ENCODE assay signal across 9 cellular contexts in genomic region chr17:66507982-66508760, GRCh38.
DNase-seq lines count a peak whose midpoint lies in the region; TF ChIP-seq lines count a peak whose summit lies in the region.
"Had no signal": no experiment of that assay in that cellular context is flagged by ENCODE, and none has a peak within 500 bp of the region (broad histone marks: within the 10 kb centered on the region; RNA-seq: fewer than 3 reads in every experiment).

No MANE protein-coding gene starts in this region.

- H3K4me3 Mint-ChIP-seq in activated CD4-positive, alpha-beta T cell treated with anti-CD3 and anti-CD28 coated beads, Interleukin-2, amount 10 ng/mL, durations not matched to agents 7 days and 5 days: no peak overlapping the region
- peak overlapping the region; percentile 62 for H3K4me3 Mint-ChIP-seq in activated T-helper 1 cell treated with anti-CD3 and anti-CD28 coated beads, Interleukin-12 subunit alpha, Interleukin-12 subunit beta, Interleukin-2, Interleukin-4 antibody, amounts not matched to agents 30 ng/mL and 10 ng/mL and 1 ng/mL, durations not matched to agents 14 hours and 24 hours and 36 hours

- H3K27me3 ChIP-seq in hepatocyte (no peaks in the 10 kb centered on the region), suprapubic skin (no peaks in the 10 kb centered on the region), ascending aorta (no peaks in the 10 kb centered on the region)
- H3K27me3 ChIP-seq: tibial artery had no signal

- H3K27ac ChIP-seq in hepatocyte (peak overlapping the region; percentile 26), suprapubic skin (peak overlapping the region; percentile 25), ascending aorta (no peak overlapping the region)

- no peak for DNase-seq in activated CD4-positive, alpha-beta T cell treated with anti-CD3 and anti-CD28 coated beads, Interleukin-2, amount 10 ng/mL, durations not matched to agents 7 days and 5 days
- no peak for DNase-seq in activated CD4-positive, alpha-beta T cell treated with anti-CD3 and anti-CD28 coated beads for 4 hours
- no peak for DNase-seq in activated T-helper 1 cell treated with anti-CD3 and anti-CD28 coated beads, Interleukin-12 subunit alpha, Interleukin-12 subunit beta, Interleukin-2, Interleukin-4 antibody, amounts not matched to agents 30 ng/mL and 10 ng/mL and 1 ng/mL, durations not matched to agents 14 hours and 24 hours and 36 hours (ENCODE audit: low spot score)
- no peak for DNase-seq in hepatocyte (ENCODE audit: low spot score)
- DNase-seq in suprapubic skin (ENCODE audit: low spot score in 2 of 2): no peak
- DNase-seq in ascending aorta (ENCODE audit: low spot score in 2 of 2): no peak
- DNase-seq in central memory CD4-positive, alpha-beta T cell: no peak
- no peak for DNase-seq in NCI-H2171 (lab: John Stamatoyannopoulos, UW)
- DNase-seq: tibial artery had no signal

- H3K9me3 ChIP-seq in hepatocyte (ENCODE audit: low read depth) (no peaks in the 10 kb centered on the region), suprapubic skin (no peaks in the 10 kb centered on the region), ascending aorta (no peaks in the 10 kb centered on the region)
- H3K9me3 ChIP-seq: tibial artery had no signal

- H3K4me1 Mint-ChIP-seq in activated CD4-positive, alpha-beta T cell treated with anti-CD3 and anti-CD28 coated beads, Interleukin-2, amount 10 ng/mL, durations not matched to agents 7 days and 5 days: peaks cover 64% of the 10 kb centered on the region
- H3K4me1 Mint-ChIP-seq in activated T-helper 1 cell treated with anti-CD3 and anti-CD28 coated beads, Interleukin-12 subunit alpha, Interleukin-12 subunit beta, Interleukin-2, Interleukin-4 antibody, amounts not matched to agents 30 ng/mL and 10 ng/mL and 1 ng/mL, durations not matched to agents 14 hours and 24 hours and 36 hours (ENCODE audit: low read depth): peaks cover 77% of the 10 kb centered on the region

- no peak for TF ChIP-seq CTCF in hepatocyte (IDR thresholded peaks at IDR 0.05; ENCODE audit: poor library complexity)
- no peak for TF ChIP-seq CTCF in suprapubic skin (IDR thresholded peaks at IDR 0.05)
- no peak for TF ChIP-seq CTCF in ascending aorta (IDR thresholded peaks at IDR 0.05)

- H2AFZ ChIP-seq in hepatocyte: no peak overlapping the region

- peaks cover 3% of the 10 kb centered on the region for H3K9me3 Mint-ChIP-seq in activated CD4-positive, alpha-beta T cell treated with anti-CD3 and anti-CD28 coated beads, Interleukin-2, amount 10 ng/mL, durations not matched to agents 7 days and 5 days
- no peaks in the 10 kb centered on the region for H3K9me3 Mint-ChIP-seq in activated T-helper 1 cell treated with anti-CD3 and anti-CD28 coated beads, Interleukin-12 subunit alpha, Interleukin-12 subunit beta, Interleukin-2, Interleukin-4 antibody, amounts not matched to agents 30 ng/mL and 10 ng/mL and 1 ng/mL, durations not matched to agents 14 hours and 24 hours and 36 hours

- H3K36me3 Mint-ChIP-seq in activated CD4-positive, alpha-beta T cell treated with anti-CD3 and anti-CD28 coated beads, Interleukin-2, amount 10 ng/mL, durations not matched to agents 7 days and 5 days (ENCODE audit: low read depth): peaks cover 19% of the 10 kb centered on the region
- H3K36me3 Mint-ChIP-seq in activated T-helper 1 cell treated with anti-CD3 and anti-CD28 coated beads, Interleukin-12 subunit alpha, Interleukin-12 subunit beta, Interleukin-2, Interleukin-4 antibody, amounts not matched to agents 30 ng/mL and 10 ng/mL and 1 ng/mL, durations not matched to agents 14 hours and 24 hours and 36 hours (ENCODE audit: low read depth): peaks cover 28% of the 10 kb centered on the region

- no peak for TF ChIP-seq POLR2A in suprapubic skin (IDR thresholded peaks at IDR 0.05)

- no peaks in the 10 kb centered on the region for H3K36me3 ChIP-seq in hepatocyte (replicated peaks; ENCODE audit: insufficient read depth, low read depth)
- H3K36me3 ChIP-seq in suprapubic skin: no peaks in the 10 kb centered on the region
- no peaks in the 10 kb centered on the region for H3K36me3 ChIP-seq in ascending aorta
- H3K36me3 ChIP-seq: tibial artery had no signal

- H3K27ac Mint-ChIP-seq in activated CD4-positive, alpha-beta T cell treated with anti-CD3 and anti-CD28 coated beads, Interleukin-2, amount 10 ng/mL, durations not matched to agents 7 days and 5 days: peak overlapping the region; percentile 88
- H3K27ac Mint-ChIP-seq in activated T-helper 1 cell treated with anti-CD3 and anti-CD28 coated beads, Interleukin-12 subunit alpha, Interleukin-12 subunit beta, Interleukin-2, Interleukin-4 antibody, amounts not matched to agents 30 ng/mL and 10 ng/mL and 1 ng/mL, durations not matched to agents 14 hours and 24 hours and 36 hours: peak overlapping the region; percentile 97

- no peak overlapping the region for H3K4me3 ChIP-seq in hepatocyte
- H3K4me3 ChIP-seq in suprapubic skin: no peak overlapping the region
- H3K4me3 ChIP-seq in ascending aorta: no peak overlapping the region
- H3K4me3 ChIP-seq: tibial artery had no signal

- no peaks in the 10 kb centered on the region for H3K9me2 ChIP-seq in hepatocyte (replicated peaks; ENCODE audit: insufficient read depth)

- CTCF ChIA-PET in activated CD4-positive, alpha-beta T cell treated with anti-CD3 and anti-CD28 coated beads, Interleukin-2, amount 10 ng/mL, durations not matched to agents 7 days and 5 days (lab: Charles Lee): interaction anchor here (0.6 kb wide), 1 partner anchor 223 kb away, joined by 3 read pairs; no protein-coding TSS in a partner anchor

- POLR2A ChIA-PET in activated CD4-positive, alpha-beta T cell treated with anti-CD3 and anti-CD28 coated beads, Interleukin-2, amount 10 ng/mL, durations not matched to agents 7 days and 5 days (lab: Charles Lee): no interaction called here

- H3K79me2 ChIP-seq in hepatocyte: no peaks in the 10 kb centered on the region

- 84% methylated on average over 10 of the region's 10 CpGs for WGBS in hepatocyte (ENCODE audit: low lambda C conversion rate, missing lambda C conversion rate)
- 87% methylated on average over 10 of the region's 10 CpGs for WGBS in suprapubic skin

- TF ChIP-seq EP300 in suprapubic skin (IDR thresholded peaks at IDR 0.05): no peak

- H4K20me1 ChIP-seq in hepatocyte (ENCODE audit: insufficient read depth, poor library complexity, severe bottlenecking): no peaks in the 10 kb centered on the region

- H3K27me3 Mint-ChIP-seq in activated CD4-positive, alpha-beta T cell treated with anti-CD3 and anti-CD28 coated beads, Interleukin-2, amount 10 ng/mL, durations not matched to agents 7 days and 5 days: no peaks in the 10 kb centered on the region
- no peaks in the 10 kb centered on the region for H3K27me3 Mint-ChIP-seq in activated T-helper 1 cell treated with anti-CD3 and anti-CD28 coated beads, Interleukin-12 subunit alpha, Interleukin-12 subunit beta, Interleukin-2, Interleukin-4 antibody, amounts not matched to agents 30 ng/mL and 10 ng/mL and 1 ng/mL, durations not matched to agents 14 hours and 24 hours and 36 hours (ENCODE audit: insufficient read depth)

- H3K4me2 ChIP-seq in hepatocyte: no peak overlapping the region

- H3K4me1 ChIP-seq in hepatocyte (ENCODE audit: insufficient read depth) (peaks cover 6% of the 10 kb centered on the region), suprapubic skin (peaks cover 31% of the 10 kb centered on the region), ascending aorta (no peaks in the 10 kb centered on the region)

- intact Hi-C loops in activated T-helper 1 cell treated with anti-CD3 and anti-CD28 coated beads, Interleukin-12 subunit alpha, Interleukin-12 subunit beta, Interleukin-2, Interleukin-4 antibody, amounts not matched to agents 30 ng/mL and 10 ng/mL and 1 ng/mL, durations not matched to agents 14 hours and 24 hours and 36 hours (cut with micrococcal nuclease): loop anchor here (2.0 kb wide), 1 partner anchor 17 kb away; no protein-coding TSS in a partner anchor
- intact Hi-C loops in ascending aorta (cut with DNase I): no loop called here

Comparison
In these comparisons a context has a peak if more than half of its experiments do, and no peak if none do; other contexts are left out.
1. H3K27ac ChIP-seq: peak in hepatocyte (single experiment) and suprapubic skin (single experiment); none in ascending aorta (0 of 2).